19 cellular contexts compared by ENCODE assay signal in the genomic region with DNA sequence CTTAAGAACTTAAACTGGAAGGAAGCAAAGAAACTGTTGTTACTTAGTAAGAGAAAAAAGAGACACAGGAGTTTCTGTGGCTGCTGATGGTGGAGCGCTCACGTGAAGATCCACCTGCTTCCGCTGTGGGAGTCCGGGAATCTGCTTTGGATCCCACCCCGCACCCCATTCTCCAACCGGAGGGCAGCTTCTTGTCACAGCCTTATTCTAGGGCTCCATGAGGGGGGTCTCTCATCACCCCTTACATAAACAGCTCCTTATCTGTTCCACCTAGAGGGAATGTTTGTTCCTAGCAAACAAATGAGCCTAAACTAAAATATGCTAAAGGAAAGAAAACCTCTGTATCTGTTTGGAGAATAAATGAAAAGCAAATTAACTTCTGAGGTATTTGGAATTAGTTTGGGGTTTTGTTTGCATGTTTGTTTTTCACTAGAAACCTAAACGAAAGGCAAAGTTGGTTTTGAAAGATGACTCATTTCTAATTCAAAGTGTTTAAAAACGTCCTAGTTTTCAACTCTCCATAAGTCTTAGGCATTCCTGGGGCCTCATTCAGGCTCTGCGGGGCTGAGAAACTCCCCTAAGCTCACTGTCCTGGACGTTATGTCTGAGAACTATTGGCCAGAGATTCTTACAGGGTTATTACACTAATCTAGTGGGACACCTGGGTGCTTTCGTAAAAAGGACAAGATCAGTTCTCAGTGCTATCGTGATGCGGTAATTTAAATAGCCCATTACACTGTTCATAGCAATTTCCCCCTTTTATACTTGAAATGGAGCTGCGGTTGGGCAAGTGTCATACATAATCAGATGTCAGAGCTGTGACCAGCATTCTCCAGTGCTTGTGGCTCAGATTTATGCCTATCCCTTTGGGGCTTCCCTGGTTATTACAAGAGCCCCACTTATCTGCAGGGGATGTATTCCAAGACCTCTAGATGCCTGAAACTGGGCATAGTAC.
DNase-seq lines count a peak whose midpoint lies in the region; ATAC-seq and TF ChIP-seq lines count a peak whose summit lies in the region.
"Had no signal": no experiment of that assay in that cellular context is flagged by ENCODE, and none has a peak within 500 bp of the region (broad histone marks: within the 10 kb centered on the region; RNA-seq: fewer than 3 reads in every experiment).

No MANE protein-coding gene starts in this region.

- H3K4me3 ChIP-seq in fibroblast of villous mesenchyme (ENCODE audit: low read depth, low read length) (no peak overlapping the region), upper lobe of right lung (no peak overlapping the region), HAP-1 (no peak overlapping the region)
- H3K4me3 ChIP-seq: colonic mucosa, pancreas had no signal

- no peak overlapping the region for H3K27ac ChIP-seq in upper lobe of right lung
- H3K27ac ChIP-seq: colonic mucosa, pancreas had no signal

- H3K36me3 ChIP-seq in upper lobe of right lung (no peaks in the 10 kb centered on the region), HAP-1 (replicated peaks) (no peaks in the 10 kb centered on the region)
- H3K36me3 ChIP-seq: colonic mucosa, pancreas had no signal

- H3K27me3 ChIP-seq in upper lobe of right lung (no peaks in the 10 kb centered on the region), HAP-1 (ENCODE audit: low read depth) (no peaks in the 10 kb centered on the region)
- H3K27me3 ChIP-seq: colonic mucosa had no signal

- in situ Hi-C loops in HAP-1 (cut with MboI; ENCODE audit: low sequenced_read_pairs), result no loop called here

- ATAC-seq in HG03025 (IDR thresholded peaks at IDR 0.05; ENCODE audit: low FRiP score, unreplicated experiment) (peak; percentile 44), upper lobe of right lung (peak; percentile 22)
- ATAC-seq: left colon, natural killer cell, WTC11 had no signal

- no peak for TF ChIP-seq CTCF in fibroblast of villous mesenchyme (IDR thresholded peaks at IDR 0.05; ENCODE audit: insufficient read depth, low read depth, low read length)
- no peak for TF ChIP-seq CTCF in upper lobe of right lung (IDR thresholded peaks at IDR 0.05)

- DNase-seq in NOMO-1 treated with dmso at 0.1 percent for 144 hours (lab: John Stamatoyannopoulos, UW; ENCODE audit: unreplicated experiment) (peak; percentile 2), fibroblast of villous mesenchyme (ENCODE audit: low read depth) (peak; percentile 18), upper lobe of right lung (no peak), HAP-1 (ENCODE audit: low spot score in 2 of 2) (no peak)
- no peak for DNase-seq in stimulated activated CD4-positive, alpha-beta T cell treated with anti-CD3 and anti-CD28 coated beads, Interleukin-2, amount 100 ng/mL, for 24 hours
- no peak for DNase-seq in NK-92 treated with Interleukin-12 subunit alpha and Interleukin-12 subunit beta, amount 100 ng/mL, for 24 hours (lab: John Stamatoyannopoulos, UW)
- DNase-seq: activated CD4-positive, alpha-beta T cell treated with anti-CD3 and anti-CD28 coated beads, Interleukin-2, amount 50 U/mL, for 48 hours; activated effector memory CD4-positive, alpha-beta T cell treated with Interleukin-2 at 50 U/mL for 16 hours; activated naive CD8-positive, alpha-beta T cell treated with anti-CD3 and anti-CD28 coated beads, Interleukin-2, amount 10 ng/mL, durations not matched to agents 7 days and 5 days; colonic mucosa; HCEC 1CT; left colon; natural killer cell; NCI-H1417 treated with DMSO at 0.1 percent for 48 hours; NCI-H524; pancreas; T-helper 9 cell had no signal

- H3K9me3 ChIP-seq in upper lobe of right lung, result no peaks in the 10 kb centered on the region
- H3K9me3 ChIP-seq in HAP-1, result no peaks in the 10 kb centered on the region
- H3K9me3 ChIP-seq: colonic mucosa, pancreas had no signal

- H3K4me1 ChIP-seq in upper lobe of right lung (peaks cover 3% of the 10 kb centered on the region), HAP-1 (no peaks in the 10 kb centered on the region)
- H3K4me1 ChIP-seq: colonic mucosa had no signal

- intact Hi-C loops in upper lobe of right lung (cut with DNase I), result no loop called here

Comparison
In these comparisons a context has a peak if more than half of its experiments do, and no peak if none do; other contexts are left out.
1. DNase-seq: peak in NOMO-1 treated with dmso at 0.1 percent for 144 hours (single experiment) and fibroblast of villous mesenchyme (single experiment); none in upper lobe of right lung (single experiment), HAP-1 (0 of 2), stimulated activated CD4-positive, alpha-beta T cell treated with anti-CD3 and anti-CD28 coated beads, Interleukin-2, amount 100 ng/mL, for 24 hours (0 of 2) and NK-92 treated with Interleukin-12 subunit alpha and Interleukin-12 subunit beta, amount 100 ng/mL, for 24 hours (single experiment).